ENCODE assay signal across 8 cellular contexts in the genomic region with DNA sequence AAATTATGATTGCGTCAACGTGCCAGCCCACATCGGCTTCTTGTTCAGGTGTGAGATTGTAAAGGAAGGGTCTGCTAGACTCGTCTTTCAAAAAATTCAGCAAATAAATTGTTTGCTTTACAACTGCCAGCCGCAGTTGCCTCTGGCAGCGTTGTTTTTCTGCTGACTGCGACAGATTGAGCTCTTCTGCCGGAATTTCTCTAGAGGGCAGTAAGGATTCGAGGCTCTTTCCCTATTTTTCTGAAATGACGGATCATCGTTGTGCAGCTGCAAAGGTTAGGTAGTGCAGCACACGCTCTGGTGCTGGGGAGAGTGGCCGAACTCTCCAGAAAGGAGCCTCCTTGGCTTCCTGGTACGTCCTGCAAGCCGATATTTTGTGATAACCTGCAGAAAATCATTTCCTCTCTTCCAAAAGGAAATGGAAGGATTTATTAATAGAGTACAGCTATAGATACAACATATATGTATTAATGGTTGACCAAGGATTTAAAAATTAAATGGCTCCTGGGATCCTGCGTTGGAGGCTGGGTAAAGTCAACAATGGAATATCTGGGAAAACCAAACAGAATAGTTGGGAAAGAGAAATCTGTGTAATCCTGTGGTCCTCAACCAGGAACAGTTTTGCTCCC.
DNase-seq lines count a peak whose midpoint lies in the region; ATAC-seq and TF ChIP-seq lines count a peak whose summit lies in the region.

No MANE protein-coding gene starts in this region.

- H3K4me3 ChIP-seq in tibial nerve = no peak overlapping the region

- ATAC-seq in GM18873 (IDR thresholded peaks at IDR 0.05; ENCODE audit: low FRiP score, unreplicated experiment) (no peak), GM18870 (IDR thresholded peaks at IDR 0.05; ENCODE audit: unreplicated experiment) (no peak)

- peaks cover 0 to 3% (median 0%) of the 10 kb centered on the region in 4 donors for H3K9me3 ChIP-seq in tibial nerve

- peak in 4 of 5 experiments; percentile 19 to 46 (median 35) for TF ChIP-seq CTCF in tibial nerve (IDR thresholded peaks at IDR 0.05)

- H3K36me3 ChIP-seq in tibial nerve = no peaks in the 10 kb centered on the region

- H3K27ac ChIP-seq in tibial nerve = no peak overlapping the region

- H3K27me3 ChIP-seq in tibial nerve = no peaks in the 10 kb centered on the region

- DNase-seq in ACHN = peak; percentile 43
- peak; percentile 37 for DNase-seq in HT1080 (ENCODE audit: low read depth)
- DNase-seq in SK-N-DZ (ENCODE audit: low spot score) = peak; percentile 82
- DNase-seq in hepatic stellate cell (ENCODE audit: low spot score) = peak; percentile 11
- no peak for DNase-seq in tibial nerve (ENCODE audit: low spot score in 2 of 2)
- DNase-seq in NCI-H1436 (lab: John Stamatoyannopoulos, UW) = no peak

- no peak for TF ChIP-seq EP300 in tibial nerve (IDR thresholded peaks at IDR 0.05)

- in situ Hi-C loops in ACHN (cut with HindIII; ENCODE audit: low pct_ligation_motif_present, low pct_unique_long_range_greater_than_20kb, low sequenced_read_pairs) = no loop called here

- no peak for TF ChIP-seq POLR2A in tibial nerve (IDR thresholded peaks at IDR 0.05)

- H3K4me1 ChIP-seq in tibial nerve = peaks cover 0 to 17% (median 0%) of the 10 kb centered on the region in 4 donors

- WGBS in tibial nerve, 2 donors = 18 to 22% methylated on average over 16 of the region's 16 CpGs

Comparison
In these comparisons a context has a peak if more than half of its experiments do, and no peak if none do; other contexts are left out.
1. DNase-seq: peak in ACHN (single experiment), HT1080 (single experiment), SK-N-DZ (single experiment) and hepatic stellate cell (single experiment); none in tibial nerve (0 of 2) and NCI-H1436 (single experiment).